In genomic region chr6:43143235-43144124, GRCh38 we compare ENCODE assay signal across 8 cellular contexts. TPM values are rescaled to one million over a fixed set of nuclear protein-coding genes. Genes with fewer than 3 reads are reported as not detected.
DNase-seq lines count a peak whose midpoint lies in the region; ATAC-seq and TF ChIP-seq lines count a peak whose summit lies in the region.

No MANE protein-coding gene starts in this region.

- peaks cover 22% of the 10 kb centered on the region for H3K36me3 Mint-ChIP-seq in CD8-positive, alpha-beta T cell
- H3K36me3 Mint-ChIP-seq in T-helper 1 cell treated with Interleukin-12 subunit alpha and Interleukin-12 subunit beta and Interleukin-4 antibody, amounts not matched to agents 30 μg/mL and 1 μg/mL, for 36 hours (ENCODE audit: low read depth): no peaks in the 10 kb centered on the region

- in situ Hi-C loops in GM23248 (cut with MboI): loop anchor here (10.0 kb wide), 1 partner anchor 239 kb away; no protein-coding TSS in a partner anchor

- H3K4me3 ChIP-seq in CD8-positive, alpha-beta T cell (ENCODE audit: low read depth, low read length): peak overlapping the region; percentile 40
- H3K4me3 ChIP-seq in GM23248: no peak overlapping the region
- H3K4me3 ChIP-seq in right atrium auricular region: peak overlapping the region in 1 of 2 donors; percentile 12
- peak overlapping the region; percentile 2 for H3K4me3 ChIP-seq in rectal smooth muscle tissue (ENCODE audit: low read length)
- H3K4me3 ChIP-seq in vagina: no peak overlapping the region

- peak overlapping the region; percentile 87 for H3K4me3 Mint-ChIP-seq in CD8-positive, alpha-beta T cell
- peak overlapping the region; percentile 29 for H3K4me3 Mint-ChIP-seq in T-helper 1 cell treated with Interleukin-12 subunit alpha and Interleukin-12 subunit beta and Interleukin-4 antibody, amounts not matched to agents 30 μg/mL and 1 μg/mL, for 36 hours

- H3K27me3 Mint-ChIP-seq in CD8-positive, alpha-beta T cell (ENCODE audit: low read depth): no peaks in the 10 kb centered on the region
- peaks cover 6% of the 10 kb centered on the region for H3K27me3 Mint-ChIP-seq in T-helper 1 cell treated with Interleukin-12 subunit alpha and Interleukin-12 subunit beta and Interleukin-4 antibody, amounts not matched to agents 30 μg/mL and 1 μg/mL, for 36 hours (ENCODE audit: low read depth)

- POLR2A ChIA-PET in CD8-positive, alpha-beta T cell (lab: Charles Lee): interaction anchor here (0.5 to 3.6 kb wide), 15 partner anchors 29 to 480 kb away, joined by 3 to 22 read pairs (median 5); partner anchors contain the start of genes ABCC10, BICRAL, CNPY3 and CUL7

- no peaks in the 10 kb centered on the region for H3K9me2 ChIP-seq in GM23248 (ENCODE audit: insufficient read depth)

- H4K20me1 ChIP-seq in GM23248 (ENCODE audit: insufficient read depth): no peaks in the 10 kb centered on the region

- peak overlapping the region; percentile 67 for H3K27ac ChIP-seq in CD8-positive, alpha-beta T cell (ENCODE audit: low read depth, low read length)
- H3K27ac ChIP-seq in GM23248 (peak overlapping the region; percentile 22), right atrium auricular region (peak overlapping the region; percentile 33 to 37), rectal smooth muscle tissue (ENCODE audit: low read depth, low read length) (peak overlapping the region; percentile 41), vagina (peak overlapping the region; percentile 67)

- DNase-seq in CD8-positive, alpha-beta T cell: peak; percentile 64 to 87 (median 76)
- DNase-seq in GM23248: peak; percentile 96
- peak; percentile 52 for DNase-seq in NCI-H128 (lab: John Stamatoyannopoulos, UW; ENCODE audit: unreplicated experiment)
- DNase-seq in amygdala (lab: John Stamatoyannopoulos, UW): peak in 55 of 56 donors; percentile 21 to 84 (median 60)
- DNase-seq in right atrium auricular region (ENCODE audit: low spot score): peak; percentile 88
- DNase-seq in vagina (ENCODE audit: extremely low spot score in 2 of 2): no peak

- H3K4me1 Mint-ChIP-seq in CD8-positive, alpha-beta T cell (ENCODE audit: low read depth): peaks cover 32% of the 10 kb centered on the region
- peaks cover 11% of the 10 kb centered on the region for H3K4me1 Mint-ChIP-seq in T-helper 1 cell treated with Interleukin-12 subunit alpha and Interleukin-12 subunit beta and Interleukin-4 antibody, amounts not matched to agents 30 μg/mL and 1 μg/mL, for 36 hours (ENCODE audit: low read depth)

- H3K4me2 ChIP-seq in GM23248 (ENCODE audit: unreplicated experiment): no peak overlapping the region

- H3K9me3 Mint-ChIP-seq in CD8-positive, alpha-beta T cell: no peaks in the 10 kb centered on the region
- no peaks in the 10 kb centered on the region for H3K9me3 Mint-ChIP-seq in T-helper 1 cell treated with Interleukin-12 subunit alpha and Interleukin-12 subunit beta and Interleukin-4 antibody, amounts not matched to agents 30 μg/mL and 1 μg/mL, for 36 hours

- no peaks in the 10 kb centered on the region for H3K27me3 ChIP-seq in CD8-positive, alpha-beta T cell (ENCODE audit: insufficient read depth, low read length)
- no peaks in the 10 kb centered on the region for H3K27me3 ChIP-seq in GM23248 (replicated peaks; ENCODE audit: insufficient read depth)
- H3K27me3 ChIP-seq in right atrium auricular region: no peaks in the 10 kb centered on the region
- no peaks in the 10 kb centered on the region for H3K27me3 ChIP-seq in rectal smooth muscle tissue (ENCODE audit: control insufficient read depth, insufficient read depth, low read length)
- H3K27me3 ChIP-seq in vagina: no peaks in the 10 kb centered on the region

- H3K79me2 ChIP-seq in GM23248 (ENCODE audit: insufficient read depth): no peaks in the 10 kb centered on the region

- no peak for TF ChIP-seq POLR2A in vagina (IDR thresholded peaks at IDR 0.05)

- H3K36me3 ChIP-seq in CD8-positive, alpha-beta T cell (ENCODE audit: insufficient read depth, low read length): no peaks in the 10 kb centered on the region
- H3K36me3 ChIP-seq in GM23248 (ENCODE audit: low read depth) (0 out of 2 replicates have a peak, but pooled peaks cover 3% of the 10 kb centered on the region), right atrium auricular region (no peaks in the 10 kb centered on the region), rectal smooth muscle tissue (ENCODE audit: control insufficient read depth, insufficient read depth, low read length) (no peaks in the 10 kb centered on the region), vagina (peaks cover 0 to 7% of the 10 kb centered on the region in 2 donors)

- peak; percentile 80 for TF ChIP-seq CTCF in CD8-positive, alpha-beta T cell (IDR thresholded peaks at IDR 0.05)
- TF ChIP-seq CTCF in right atrium auricular region (IDR thresholded peaks at IDR 0.05): peak; percentile 91 to 97
- peak; percentile 78 to 94 (median 88) for TF ChIP-seq CTCF in vagina (IDR thresholded peaks at IDR 0.05)

- peak overlapping the region; percentile 55; the same call in 1 of the 2 replicates for H2AFZ ChIP-seq in GM23248

- peak overlapping the region; percentile 99 for H3K27ac Mint-ChIP-seq in CD8-positive, alpha-beta T cell
- no peak overlapping the region for H3K27ac Mint-ChIP-seq in T-helper 1 cell treated with Interleukin-12 subunit alpha and Interleukin-12 subunit beta and Interleukin-4 antibody, amounts not matched to agents 30 μg/mL and 1 μg/mL, for 36 hours

- peaks cover 30% of the 10 kb centered on the region for H3K4me1 ChIP-seq in CD8-positive, alpha-beta T cell (ENCODE audit: insufficient read depth, low read length)
- H3K4me1 ChIP-seq in GM23248 (ENCODE audit: insufficient read depth): no peaks in the 10 kb centered on the region
- H3K4me1 ChIP-seq in right atrium auricular region: peaks cover 0 to 14% of the 10 kb centered on the region in 2 donors
- H3K4me1 ChIP-seq in rectal smooth muscle tissue (ENCODE audit: control insufficient read depth, insufficient read depth, low read length): peaks cover 10% of the 10 kb centered on the region
- H3K4me1 ChIP-seq in vagina: peaks cover 12% of the 10 kb centered on the region

- intact Hi-C loops in CD8-positive, alpha-beta T cell (cut with DNase I, micrococcal nuclease): loop anchor here (1.0 to 10.0 kb wide), 13 partner anchors 27 to 481 kb away; partner anchors contain the start of genes CNPY3 (in 1 of the 2), CUL7 (in 1 of the 2), KLC4 (in 1 of the 2) and MEA1 (in 1 of the 2)
- intact Hi-C loops in vagina (cut with DNase I): loop anchor here (5.0 kb wide), 1 partner anchor 241 kb away; no protein-coding TSS in a partner anchor

- H3F3A ChIP-seq in GM23248 (ENCODE audit: insufficient read depth): peaks cover 15% of the 10 kb centered on the region

- no peaks in the 10 kb centered on the region for H3K9me3 ChIP-seq in CD8-positive, alpha-beta T cell (ENCODE audit: low read length)
- H3K9me3 ChIP-seq in GM23248 (ENCODE audit: low read depth) (no peaks in the 10 kb centered on the region), right atrium auricular region (no peaks in the 10 kb centered on the region), vagina (no peaks in the 10 kb centered on the region)

- WGBS in GM23248 (ENCODE audit: low coverage in 1 of 2, low lambda C conversion rate in 2 of 2, missing lambda C conversion rate in 2 of 2), 2 experiments: 18 to 19% methylated on average over 21 to 25 of the region's 25 CpGs

- CTCF ChIA-PET in CD8-positive, alpha-beta T cell (lab: Charles Lee): interaction anchor here (0.6 to 7.4 kb wide), 71 partner anchors 9 to 511 kb away, joined by 3 to 124 read pairs (median 4); partner anchors contain the start of genes CNPY3, CUL7, DNPH1 and PPP2R5D

- peak; percentile 74 for ATAC-seq in CD8-positive, alpha-beta T cell

- H3K9ac ChIP-seq in GM23248: peak overlapping the region; percentile 41; the same call in 1 of the 2 replicates
- peak overlapping the region; percentile 3 for H3K9ac ChIP-seq in rectal smooth muscle tissue (ENCODE audit: low read length)

RNA-seq across cellular contexts. Expression of gene SRF, which starts 27.6 kb away (rescaled TPM):
- 10 to 100 TPM; 26.1 TPM for total RNA-seq in CD8-positive, alpha-beta T cell
- 23.5 and 29.6 TPM in 2 replicates for total RNA-seq in GM23248 (2014; rRNA removed; shearing (Covaris generic))
- 3.3 TPM in 2 replicates for polyA plus RNA-seq in GM23248 (2016; fragmentation: Nextera tagmentation; extraction: Ambion mirVana)
- total RNA-seq in right atrium auricular region (100 to 1,000 TPM in 1 of 2 donors, 10 to 100 TPM in 1; 59.4 to 116 TPM), vagina (28.2 TPM)

RNA-seq across cellular contexts. Expression of gene CUL9, which starts 38.5 kb away (rescaled TPM):
- total RNA-seq in CD8-positive, alpha-beta T cell: 10 to 100 TPM; 72.0 to 77.2 TPM
- total RNA-seq in GM23248 (2014; rRNA removed; shearing (Covaris generic)): 15.0 and 26.1 TPM in 2 replicates
- 8.5 and 8.6 TPM in 2 replicates for polyA plus RNA-seq in GM23248 (2016; fragmentation: Nextera tagmentation; extraction: Ambion mirVana)
- total RNA-seq in right atrium auricular region (10 to 100 TPM; 11.0 to 16.8 TPM), vagina (49.1 TPM)

Comparison
In these comparisons a context has a peak if more than half of its experiments do, and no peak if none do; other contexts are left out.
1. DNase-seq: peak in CD8-positive, alpha-beta T cell (7 of 7), GM23248 (single experiment), NCI-H128 (single experiment), amygdala (55 of 56) and right atrium auricular region (single experiment); none in vagina (0 of 2).
2. H3K4me3 ChIP-seq: peak in CD8-positive, alpha-beta T cell (single experiment) and rectal smooth muscle tissue (single experiment); none in GM23248 (single experiment) and vagina (0 of 2).
3. Peak in every context shown above with its lines, with median percentiles within 50 percentile points of each other: H3K27ac ChIP-seq and CTCF ChIP-seq.